In the genomic region with DNA sequence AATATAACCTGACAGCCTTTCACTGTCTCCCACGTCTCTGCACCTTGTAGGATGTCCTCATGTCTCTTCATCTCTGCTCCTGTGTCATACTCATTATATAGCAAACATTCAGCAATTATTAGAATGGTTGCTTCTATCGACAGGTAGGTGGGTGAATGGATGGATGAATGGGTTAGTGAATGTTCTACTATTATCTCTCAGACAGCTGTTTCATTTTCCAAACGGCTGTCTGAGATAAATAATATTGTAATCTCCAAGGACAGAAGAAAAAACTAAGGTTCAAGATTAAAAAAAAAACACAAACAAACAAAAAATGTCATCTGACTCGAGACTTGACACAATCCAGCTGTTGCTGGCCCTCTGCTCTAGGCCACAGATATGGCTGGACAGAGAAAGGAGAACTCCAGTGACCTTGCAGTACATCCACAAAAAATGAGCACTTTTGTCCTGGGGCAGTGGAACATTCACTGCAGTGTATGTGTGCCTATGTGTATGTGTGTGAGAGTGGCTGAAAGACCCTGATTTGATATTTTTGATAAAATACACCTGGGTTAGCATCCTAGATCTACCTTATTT, we compare ENCODE assay signal across 36 cellular contexts. TPM values are rescaled to one million over a fixed set of nuclear protein-coding genes. Genes with fewer than 3 reads are reported as not detected.
A peak's percentile ranks its signal among the peaks of the same experiment; 100 is the strongest.
DNase-seq lines count a peak whose midpoint lies in the region; ATAC-seq, FAIRE-seq and TF ChIP-seq lines count a peak whose summit lies in the region.
"Had no signal": no experiment of that assay in that cellular context is flagged by ENCODE, and none has a peak within 500 bp of the region (broad histone marks: within the 10 kb centered on the region; RNA-seq: fewer than 3 reads in every experiment).

No MANE protein-coding gene starts in this region.

- no peak for FAIRE-seq in kidney (lab: Jason Lieb, UNC)

- H3K9ac ChIP-seq in endocrine pancreas (ENCODE audit: control insufficient read depth, insufficient read depth, low read length) (no peak overlapping the region), kidney (ENCODE audit: low read length in 2 of 2) (no peak overlapping the region)

- DNase-seq in GM12865 (ENCODE audit: low read depth) (peak; percentile 24), right cardiac atrium (peak; percentile 35 to 71 (median 70)), sciatic nerve (ENCODE audit: low spot score) (no peak), kidney (no peak)
- DNase-seq in stimulated activated naive CD8-positive, alpha-beta T cell treated with anti-CD3 and anti-CD28 coated beads, Interleukin-15, Interleukin-2, amounts not matched to agents 100 U/mL and 50 U/mL, for 24 hours = no peak
- DNase-seq: activated CD4-positive, alpha-beta T cell treated with anti-CD3 and anti-CD28 coated beads for 1 hour; activated CD8-positive, alpha-beta T cell treated with anti-CD3 and anti-CD28 coated beads, Interleukin-2, amount 10 ng/mL, durations not matched to agents 7 days and 5 days; C1 segment of cervical spinal cord; COR-L47; DMS79 treated with DMSO at 0.1 percent for 48 hours; GF-D8; glutamatergic neuron; KBM-7; kidney glomerular epithelial cell; MG63; naive B cell; NCI-H1417; NCI-H2029 treated with DMSO at 0.1 percent for 48 hours; NCI-H226; NCI-H774; nucleus accumbens; RPMI8226; spleen; stimulated activated CD4-positive, alpha-beta T cell treated with anti-CD3 and anti-CD28 coated beads, Interleukin-4, amount 100 ng/mL, for 1 hour; substantia nigra; T-helper 1 cell had no signal

- no peaks in the 10 kb centered on the region for H3K36me3 ChIP-seq in endocrine pancreas (ENCODE audit: control insufficient read depth, insufficient read depth, low read length)
- peaks cover 0 to 3% of the 10 kb centered on the region in 2 donors for H3K36me3 ChIP-seq in kidney (ENCODE audit: control insufficient read depth in 1 of 2, insufficient read depth in 2 of 2, low read length in 2 of 2)
- H3K36me3 ChIP-seq: ascending aorta, cardiac muscle cell, MG63, spleen had no signal

- H3K27ac ChIP-seq in right cardiac atrium (ENCODE audit: low read length) (no peak overlapping the region), kidney (ENCODE audit: low read depth in 2 of 2, low read length in 2 of 2) (no peak overlapping the region)
- H3K27ac ChIP-seq: ascending aorta, cardiac muscle cell, spleen had no signal

- H3K4me1 ChIP-seq in endocrine pancreas (ENCODE audit: control insufficient read depth, insufficient read depth, low read length) = peaks cover 8% of the 10 kb centered on the region
- H3K4me1 ChIP-seq in right cardiac atrium (ENCODE audit: control insufficient read depth, insufficient read depth, low read length) = no peaks in the 10 kb centered on the region
- peaks cover 5 to 6% of the 10 kb centered on the region in 2 donors for H3K4me1 ChIP-seq in kidney (ENCODE audit: control insufficient read depth in 1 of 2, insufficient read depth in 1 of 2, low read depth in 1 of 2, low read length in 2 of 2)
- H3K4me1 ChIP-seq: ascending aorta, spleen had no signal

- peak; percentile 61 to 65 for ATAC-seq in right cardiac atrium
- ATAC-seq in sciatic nerve = peak; percentile 53
- ATAC-seq in stimulated activated naive CD8-positive, alpha-beta T cell treated with anti-CD3 and anti-CD28 coated beads, Interleukin-15, Interleukin-2, amounts not matched to agents 100 U/mL and 50 U/mL, for 24 hours = no peak
- ATAC-seq in GM21515 (IDR thresholded peaks at IDR 0.05; ENCODE audit: unreplicated experiment) = no peak
- no peak for ATAC-seq in GM18907 (IDR thresholded peaks at IDR 0.05; ENCODE audit: unreplicated experiment)
- ATAC-seq: activated CD8-positive, alpha-beta T cell treated with anti-CD3 and anti-CD28 coated beads, Interleukin-2, amount 10 ng/mL, durations not matched to agents 7 days and 5 days; HCT116; stimulated activated effector memory CD8-positive, alpha-beta T cell treated with anti-CD3 and anti-CD28 coated beads, Interleukin-12 subunit alpha, Interleukin-12 subunit beta, amount 100 ng/mL, for 72 hours had no signal

- TF ChIP-seq CTCF in GM12865 (IDR thresholded peaks at IDR 0.05; ENCODE audit: insufficient read depth, low read depth, low read length, missing control alignments) (no peak), kidney (IDR thresholded peaks at IDR 0.05; ENCODE audit: borderline replicate concordance, extremely low read depth, insufficient read depth) (no peak)

- no peak overlapping the region for H3K4me3 ChIP-seq in GM12865 (ENCODE audit: low read depth, low read length)
- H3K4me3 ChIP-seq in endocrine pancreas (ENCODE audit: control insufficient read depth, insufficient read depth, low read length) = peak overlapping the region; percentile 2
- H3K4me3 ChIP-seq in right cardiac atrium (ENCODE audit: low read length) = no peak overlapping the region
- H3K4me3 ChIP-seq in kidney (ENCODE audit: low read length in 2 of 2) = no peak overlapping the region
- H3K4me3 ChIP-seq: ascending aorta, cardiac muscle cell, MG63, spleen had no signal

- 32% methylated on average over 4 of the region's 4 CpGs for WGBS in right cardiac atrium

- intact Hi-C loops in right cardiac atrium (cut with DNase I) (no loop called here), sciatic nerve (cut with DNase I) (no loop called here), kidney (cut with DNase I) (no loop called here)

- H3K9me3 ChIP-seq in endocrine pancreas (ENCODE audit: control insufficient read depth, low read length) = no peaks in the 10 kb centered on the region
- H3K9me3 ChIP-seq in right cardiac atrium (ENCODE audit: control insufficient read depth, low read length) = no peaks in the 10 kb centered on the region
- H3K9me3 ChIP-seq in kidney (ENCODE audit: control insufficient read depth in 1 of 2, low read length in 2 of 2) = no peaks in the 10 kb centered on the region
- H3K9me3 ChIP-seq: ascending aorta, MG63, spleen had no signal

- H3K27me3 ChIP-seq in endocrine pancreas (ENCODE audit: control insufficient read depth, insufficient read depth, low read length) (no peaks in the 10 kb centered on the region), right cardiac atrium (ENCODE audit: control insufficient read depth, insufficient read depth) (no peaks in the 10 kb centered on the region)
- H3K27me3 ChIP-seq: ascending aorta, cardiac muscle cell, MG63 had no signal

RNA-seq across cellular contexts. Expression of gene HNF4A, which starts 2.1 kb away (rescaled TPM):
- total RNA-seq in right cardiac atrium (under 1 TPM in 1 of 4 donors, not detected in 3; 0.08 TPM), sciatic nerve (not detected), kidney (26.0 TPM)
- polyA plus RNA-seq in right cardiac atrium (0.07 TPM), kidney (ENCODE audit: insufficient read depth, low read depth, low replicate concordance) (42.1 TPM)
- total RNA-seq: activated CD8-positive, alpha-beta T cell treated with anti-CD3 and anti-CD28 coated beads, Interleukin-2, amount 10 ng/mL, durations not matched to agents 7 days and 5 days; ascending aorta; pulmonary artery endothelial cell; spleen; urinary bladder had no signal
- polyA plus RNA-seq: cardiac muscle cell had no signal

RNA-seq across cellular contexts. Expression of gene R3HDML, which starts 20.8 kb away (rescaled TPM):
- not detected for total RNA-seq in right cardiac atrium
- polyA plus RNA-seq in right cardiac atrium = not detected
- total RNA-seq in sciatic nerve = not detected
- not detected for total RNA-seq in kidney
- not detected for polyA plus RNA-seq in kidney (ENCODE audit: insufficient read depth, low read depth, low replicate concordance)
- total RNA-seq: activated CD8-positive, alpha-beta T cell treated with anti-CD3 and anti-CD28 coated beads, Interleukin-2, amount 10 ng/mL, durations not matched to agents 7 days and 5 days; ascending aorta; cardiac muscle cell; HT1080; pulmonary artery endothelial cell; spleen; urinary bladder had no signal
- polyA plus RNA-seq: cardiac muscle cell, spleen, urinary bladder had no signal

RNA-seq across cellular contexts. Expression of gene FITM2, which starts 46.6 kb away (rescaled TPM):
- total RNA-seq in right cardiac atrium (100 to 1,000 TPM; 121 to 150 (median 145) TPM), sciatic nerve (7.5 TPM), kidney (10.0 TPM)
- polyA plus RNA-seq in right cardiac atrium (57.1 TPM), kidney (ENCODE audit: insufficient read depth, low read depth, low replicate concordance) (12.5 TPM)

Comparison
In these comparisons a context has a peak if more than half of its experiments do, and no peak if none do; other contexts are left out.
1. DNase-seq: peak in GM12865 (single experiment) and right cardiac atrium (3 of 3); none in sciatic nerve (single experiment), stimulated activated naive CD8-positive, alpha-beta T cell treated with anti-CD3 and anti-CD28 coated beads, Interleukin-15, Interleukin-2, amounts not matched to agents 100 U/mL and 50 U/mL, for 24 hours (single experiment) and kidney (single experiment).
2. ATAC-seq: peak in right cardiac atrium (2 of 2) and sciatic nerve (single experiment); none in stimulated activated naive CD8-positive, alpha-beta T cell treated with anti-CD3 and anti-CD28 coated beads, Interleukin-15, Interleukin-2, amounts not matched to agents 100 U/mL and 50 U/mL, for 24 hours (single experiment), GM21515 (single experiment) and GM18907 (single experiment).
3. RNA of gene HNF4A, which starts 2.1 kb away (total RNA-seq): 26.0 TPM in kidney (single experiment); 0.08 TPM in right cardiac atrium and not detected in sciatic nerve (single experiment); every median in the first group is over 10 times any median in the second.
4. RNA of gene FITM2, which starts 46.6 kb away (total RNA-seq): 121 to 150 TPM in right cardiac atrium; 10.0 TPM in kidney (single experiment) and 7.5 TPM in sciatic nerve (single experiment); every median in the first group is over 10 times any median in the second.